16 cellular contexts compared by ENCODE assay signal in the genomic region with DNA sequence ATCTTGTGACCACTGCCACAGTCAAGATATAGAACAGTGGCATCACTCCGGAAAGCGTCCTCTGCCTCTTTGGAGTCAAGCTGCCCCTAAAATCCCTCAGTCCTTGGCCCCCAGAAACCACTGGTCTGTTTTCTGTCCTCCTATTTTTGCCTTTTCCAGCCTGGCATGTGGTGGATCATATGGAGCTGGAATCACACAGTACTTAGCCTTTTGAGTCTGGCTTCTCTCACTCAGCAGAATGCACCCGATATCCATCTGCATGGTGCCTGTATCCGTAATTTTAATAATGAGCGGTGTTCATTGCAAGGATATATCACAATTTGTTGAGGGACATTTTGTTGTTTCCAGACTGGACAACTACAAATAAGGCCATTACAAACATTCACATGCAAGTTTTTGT. TPM values are rescaled to one million over a fixed set of nuclear protein-coding genes. Genes with fewer than 3 reads are reported as not detected.
A peak's percentile ranks its signal among the peaks of the same experiment; 100 is the strongest.
DNase-seq lines count a peak whose midpoint lies in the region; ATAC-seq and TF ChIP-seq lines count a peak whose summit lies in the region.
"Had no signal": no experiment of that assay in that cellular context is flagged by ENCODE, and none has a peak within 500 bp of the region (broad histone marks: within the 10 kb centered on the region; RNA-seq: fewer than 3 reads in every experiment).

No MANE protein-coding gene starts in this region.

- H3K4me2 ChIP-seq in neural progenitor cell = no peak overlapping the region
- H3K4me2 ChIP-seq: GM23338 had no signal

- no peak for TF ChIP-seq POLR2A in gastroesophageal sphincter (IDR thresholded peaks at IDR 0.05)

- CTCF ChIA-PET in GM10248 (lab: Yijun Ruan, JAX) = no interaction called here

- no peaks in the 10 kb centered on the region for H3K79me2 ChIP-seq in neural progenitor cell (ENCODE audit: low read depth)

- TF ChIP-seq CTCF in gastroesophageal sphincter (IDR thresholded peaks at IDR 0.05) = no peak
- TF ChIP-seq CTCF in neural progenitor cell (IDR thresholded peaks at IDR 0.05) = no peak
- TF ChIP-seq CTCF in GM10248 (IDR thresholded peaks at IDR 0.05; ENCODE audit: control extremely low read depth, extremely low read depth, low read depth, missing control alignments) = no peak

- intact Hi-C loops in head of caudate nucleus (cut with DNase I) = no loop called here

- peaks cover 9% of the 10 kb centered on the region for H3F3A ChIP-seq in neural progenitor cell (ENCODE audit: low read depth)

- POLR2A ChIA-PET in GM10248 (lab: Yijun Ruan, JAX) = no interaction called here

- no peak overlapping the region for H3K9ac ChIP-seq in neural progenitor cell

- H3K27me3 ChIP-seq in gastroesophageal sphincter = no peaks in the 10 kb centered on the region
- H3K27me3 ChIP-seq in neural progenitor cell = no peaks in the 10 kb centered on the region

- H3K4me1 Mint-ChIP-seq in neural progenitor cell = peaks cover 15% of the 10 kb centered on the region
- H3K4me1 Mint-ChIP-seq: CD4-positive, alpha-beta memory T cell had no signal

- H4K20me1 ChIP-seq in neural progenitor cell (ENCODE audit: low read depth) = no peaks in the 10 kb centered on the region

- TF ChIP-seq EP300 in gastroesophageal sphincter (IDR thresholded peaks at IDR 0.05) = no peak

- WGBS in gastroesophageal sphincter (ENCODE audit: low coverage in 1 of 2), 2 donors = 68 to 73% methylated on average over 5 of the region's 5 CpGs

- no peak overlapping the region for H2AFZ ChIP-seq in neural progenitor cell (replicated peaks)
- H2AFZ ChIP-seq: GM23338 had no signal

- peak; percentile 84 for DNase-seq in SK-N-DZ (ENCODE audit: low spot score)
- DNase-seq in neural progenitor cell (ENCODE audit: low spot score) = no peak
- DNase-seq in head of caudate nucleus = no peak
- no peak for DNase-seq in GM10248 (ENCODE audit: extremely low spot score)
- DNase-seq: C1 segment of cervical spinal cord; Calu3; CD4-positive, alpha-beta memory T cell; COR-L47; DMS53; DMS79 treated with DMSO at 0.1 percent for 48 hours; GF-D8; H9 had no signal

- no peaks in the 10 kb centered on the region for H3K36me3 ChIP-seq in gastroesophageal sphincter
- H3K36me3 ChIP-seq in neural progenitor cell = no peaks in the 10 kb centered on the region

- H3K27ac ChIP-seq in gastroesophageal sphincter (peak overlapping the region in 3 of 4 donors; percentile 40 to 52 (median 45)), neural progenitor cell (no peak overlapping the region)

- peaks cover 2% of the 10 kb centered on the region for H3K27me3 Mint-ChIP-seq in neural progenitor cell (ENCODE audit: insufficient read depth, low read depth)

- H3K27ac Mint-ChIP-seq in neural progenitor cell = no peak overlapping the region
- H3K27ac Mint-ChIP-seq: CD4-positive, alpha-beta memory T cell; GM23338; H9 had no signal

- ATAC-seq in gastroesophageal sphincter (no peak), GM18502 (IDR thresholded peaks at IDR 0.05; ENCODE audit: poor library complexity, unreplicated experiment) (no peak)
- ATAC-seq: GM23338, HCT116 had no signal

- H3K36me3 Mint-ChIP-seq in neural progenitor cell = no peaks in the 10 kb centered on the region
- H3K36me3 Mint-ChIP-seq: CD4-positive, alpha-beta memory T cell had no signal

- H3K9me3 ChIP-seq in gastroesophageal sphincter (no peaks in the 10 kb centered on the region), neural progenitor cell (ENCODE audit: low read depth) (no peaks in the 10 kb centered on the region)

- H3K4me3 Mint-ChIP-seq in neural progenitor cell = peak overlapping the region; percentile 8
- H3K4me3 Mint-ChIP-seq: CD4-positive, alpha-beta memory T cell; GM23338; H9 had no signal

- H3K4me1 ChIP-seq in gastroesophageal sphincter (peaks cover 6 to 47% (median 8%) of the 10 kb centered on the region in 3 donors), neural progenitor cell (peaks cover 12% of the 10 kb centered on the region)

- H3K4me3 ChIP-seq in gastroesophageal sphincter (no peak overlapping the region), neural progenitor cell (no peak overlapping the region)
- H3K4me3 ChIP-seq: GM23338 had no signal

- H3K9me3 Mint-ChIP-seq in neural progenitor cell = peaks cover 2% of the 10 kb centered on the region
- H3K9me3 Mint-ChIP-seq: GM23338, H9 had no signal

RNA-seq across cellular contexts. Expression of a gene that starts 49.0 kb away (rescaled TPM):
- polyA plus RNA-seq in SK-N-DZ (2014; cell fraction: cytosol; rRNA removed) = 14.1 and 16.8 TPM in 2 replicates
- 88.4 and 135 TPM in 2 replicates for polyA plus RNA-seq in SK-N-DZ (2014; cell fraction: nucleus; rRNA removed)
- total RNA-seq in gastroesophageal sphincter (10 to 100 TPM; 26.1 to 90.4 (median 47.8) TPM), neural progenitor cell (ENCODE audit: low replicate concordance) (41.2 and 46.6 TPM in 2 replicates)
